Comparison of ENCODE assay signal across 11 cellular contexts in genomic region chr13:51064753-51065152, GRCh38. TPM values are rescaled to one million over a fixed set of nuclear protein-coding genes. Genes with fewer than 3 reads are reported as not detected.
"Had no signal": no experiment of that assay in that cellular context is flagged by ENCODE, and none has a peak within 500 bp of the region (broad histone marks: within the 10 kb centered on the region; RNA-seq: fewer than 3 reads in every experiment).

No MANE protein-coding gene starts in this region.

- H3K9me3 ChIP-seq: HAP-1 had no signal

- H3K4me3 Mint-ChIP-seq: HFFc6 had no signal

- H3K9me3 Mint-ChIP-seq: HFFc6 had no signal

- DNase-seq: GOT3, H7, HFFc6, IMR-90, KG1 had no signal

- H3K27ac ChIP-seq: HL-60 had no signal

- ATAC-seq: HCT116, K562 had no signal

- H3K36me3 ChIP-seq: HAP-1 had no signal

- H3K4me3 ChIP-seq: HAP-1, K562 had no signal

- H3K27ac Mint-ChIP-seq: HFFc6 had no signal

RNA-seq across cellular contexts. Expression of gene C13orf42, which starts 46.3 kb away (rescaled TPM):
- total RNA-seq: H4, HFFc6, HT1080, IMR-90 had no signal
- polyA plus RNA-seq: IMR-90, K562 had no signal
